1 cellular context compared by ENCODE assay signal in the genomic region with DNA sequence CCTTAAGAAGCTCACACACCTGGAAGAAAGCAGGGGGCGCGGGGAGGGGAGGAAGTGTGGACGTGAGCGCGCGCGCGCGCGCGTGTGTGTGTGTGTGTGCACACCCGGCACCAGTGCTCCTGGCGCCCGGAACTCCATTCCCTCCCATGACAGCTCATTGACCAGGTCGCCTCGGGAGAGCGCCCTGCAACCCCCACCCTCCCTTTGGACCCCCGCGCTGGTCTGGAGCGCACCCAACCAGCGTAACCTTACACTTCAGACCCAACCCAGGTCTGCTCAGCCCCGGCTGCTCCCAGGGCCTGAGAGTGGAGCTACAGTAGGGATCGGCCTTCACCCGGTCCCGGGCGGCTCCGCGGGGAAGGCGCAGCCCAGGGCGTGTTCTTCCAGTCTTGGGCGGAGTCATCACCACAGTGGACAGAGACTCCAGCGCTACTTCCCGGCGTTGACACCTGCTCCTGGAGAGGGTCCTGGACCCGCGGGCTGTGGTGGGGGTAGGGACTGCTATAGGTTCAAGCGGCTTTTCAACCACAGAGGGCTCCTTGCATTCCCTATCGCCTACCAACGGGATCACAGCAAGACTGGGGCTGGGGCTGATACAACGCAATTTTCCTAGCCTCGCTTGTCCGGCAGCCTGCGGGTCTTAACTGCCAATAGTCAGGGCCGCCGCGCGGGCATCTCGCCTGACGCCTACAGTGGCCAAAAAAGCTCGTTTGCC.
TF ChIP-seq lines count a peak whose summit lies in the region.

No MANE protein-coding gene starts in this region.

TF ChIP-seq in GM12878, 131 proteins besides CTCF, POLR2A, EP300 and RAD21 (continued from another document):
- TF ChIP-seq, protein P1, sequence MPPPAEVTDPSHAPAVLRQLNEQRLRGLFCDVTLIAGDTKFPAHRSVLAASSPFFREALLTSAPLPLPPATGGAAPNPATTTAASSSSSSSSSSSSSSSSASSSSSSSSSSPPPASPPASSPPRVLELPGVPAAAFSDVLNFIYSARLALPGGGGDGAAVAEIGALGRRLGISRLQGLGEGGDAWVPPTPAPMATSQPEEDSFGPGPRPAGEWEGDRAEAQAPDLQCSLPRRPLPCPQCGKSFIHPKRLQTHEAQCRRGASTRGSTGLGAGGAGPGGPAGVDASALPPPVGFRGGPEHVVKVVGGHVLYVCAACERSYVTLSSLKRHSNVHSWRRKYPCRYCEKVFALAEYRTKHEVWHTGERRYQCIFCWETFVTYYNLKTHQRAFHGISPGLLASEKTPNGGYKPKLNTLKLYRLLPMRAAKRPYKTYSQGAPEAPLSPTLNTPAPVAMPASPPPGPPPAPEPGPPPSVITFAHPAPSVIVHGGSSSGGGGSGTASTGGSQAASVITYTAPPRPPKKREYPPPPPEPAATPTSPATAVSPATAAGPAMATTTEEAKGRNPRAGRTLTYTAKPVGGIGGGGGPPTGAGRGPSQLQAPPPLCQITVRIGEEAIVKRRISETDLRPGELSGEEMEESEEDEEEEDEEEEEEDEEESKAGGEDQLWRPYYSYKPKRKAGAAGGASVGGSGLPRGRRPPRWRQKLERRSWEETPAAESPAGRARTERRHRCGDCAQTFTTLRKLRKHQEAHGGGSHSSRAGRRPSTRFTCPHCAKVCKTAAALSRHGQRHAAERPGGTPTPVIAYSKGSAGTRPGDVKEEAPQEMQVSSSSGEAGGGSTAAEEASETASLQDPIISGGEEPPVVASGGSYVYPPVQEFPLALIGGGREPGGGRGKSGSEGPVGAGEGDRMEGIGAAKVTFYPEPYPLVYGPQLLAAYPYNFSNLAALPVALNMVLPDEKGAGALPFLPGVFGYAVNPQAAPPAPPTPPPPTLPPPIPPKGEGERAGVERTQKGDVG (CRISPR knock-in tag; IDR thresholded peaks at IDR 0.05), result no peak
- no peak for TF ChIP-seq USF2 (IDR thresholded peaks at IDR 0.05; ENCODE audit: borderline replicate concordance, low read depth, low read length)
- no peak for TF ChIP-seq NFYA (IDR thresholded peaks at IDR 0.05; ENCODE audit: borderline replicate concordance, low read depth, low read length)
- TF ChIP-seq, protein P2, sequence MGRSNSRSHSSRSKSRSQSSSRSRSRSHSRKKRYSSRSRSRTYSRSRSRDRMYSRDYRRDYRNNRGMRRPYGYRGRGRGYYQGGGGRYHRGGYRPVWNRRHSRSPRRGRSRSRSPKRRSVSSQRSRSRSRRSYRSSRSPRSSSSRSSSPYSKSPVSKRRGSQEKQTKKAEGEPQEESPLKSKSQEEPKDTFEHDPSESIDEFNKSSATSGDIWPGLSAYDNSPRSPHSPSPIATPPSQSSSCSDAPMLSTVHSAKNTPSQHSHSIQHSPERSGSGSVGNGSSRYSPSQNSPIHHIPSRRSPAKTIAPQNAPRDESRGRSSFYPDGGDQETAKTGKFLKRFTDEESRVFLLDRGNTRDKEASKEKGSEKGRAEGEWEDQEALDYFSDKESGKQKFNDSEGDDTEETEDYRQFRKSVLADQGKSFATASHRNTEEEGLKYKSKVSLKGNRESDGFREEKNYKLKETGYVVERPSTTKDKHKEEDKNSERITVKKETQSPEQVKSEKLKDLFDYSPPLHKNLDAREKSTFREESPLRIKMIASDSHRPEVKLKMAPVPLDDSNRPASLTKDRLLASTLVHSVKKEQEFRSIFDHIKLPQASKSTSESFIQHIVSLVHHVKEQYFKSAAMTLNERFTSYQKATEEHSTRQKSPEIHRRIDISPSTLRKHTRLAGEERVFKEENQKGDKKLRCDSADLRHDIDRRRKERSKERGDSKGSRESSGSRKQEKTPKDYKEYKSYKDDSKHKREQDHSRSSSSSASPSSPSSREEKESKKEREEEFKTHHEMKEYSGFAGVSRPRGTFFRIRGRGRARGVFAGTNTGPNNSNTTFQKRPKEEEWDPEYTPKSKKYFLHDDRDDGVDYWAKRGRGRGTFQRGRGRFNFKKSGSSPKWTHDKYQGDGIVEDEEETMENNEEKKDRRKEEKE (IDR thresholded peaks at IDR 0.05), result no peak
